8 cellular contexts compared by ENCODE assay signal in the genomic region with DNA sequence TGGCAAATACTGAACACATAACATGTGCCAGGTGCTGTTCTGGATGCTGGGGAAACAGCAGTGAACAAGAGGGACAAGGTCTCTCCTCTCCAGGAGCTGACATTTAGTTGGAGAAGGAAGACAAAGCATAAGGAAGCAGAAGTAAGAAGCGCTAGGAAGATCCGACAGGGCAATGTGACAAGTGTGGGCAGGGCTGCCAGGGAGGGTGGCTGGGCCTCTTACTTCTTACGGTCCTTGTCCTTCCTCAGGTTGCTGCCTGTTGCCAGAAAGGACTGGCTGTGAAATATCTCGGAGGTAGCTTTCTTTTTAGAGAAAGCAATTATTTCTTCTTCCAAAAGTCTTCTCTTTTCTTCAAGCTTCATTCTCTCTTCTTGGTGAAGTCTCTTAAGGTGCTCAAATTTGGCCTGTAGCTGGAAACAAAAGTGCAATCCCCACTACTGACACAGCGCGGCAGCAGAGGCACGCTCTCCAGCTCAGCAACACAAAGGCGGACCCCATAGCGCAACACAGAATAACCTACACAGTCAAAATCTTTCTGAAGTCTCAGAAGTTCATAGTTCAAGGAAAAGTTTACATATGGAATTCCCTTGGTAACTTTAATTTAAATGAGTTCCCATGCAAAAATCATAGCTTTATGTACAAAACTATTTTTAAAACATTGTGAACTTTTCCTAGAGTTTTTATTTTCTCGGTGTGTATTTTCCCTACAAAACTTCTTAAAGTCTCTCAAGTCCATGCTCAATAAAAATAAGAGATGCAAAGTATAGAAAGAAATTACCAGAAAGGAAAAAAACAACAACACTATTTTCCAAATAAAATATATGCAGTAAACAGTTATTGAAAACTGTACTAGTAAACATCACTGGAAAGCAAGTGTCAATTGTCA.
DNase-seq lines count a peak whose midpoint lies in the region; ATAC-seq and TF ChIP-seq lines count a peak whose summit lies in the region.

No MANE protein-coding gene starts in this region.

- DNase-seq in Calu3: peak; percentile 66
- no peak for DNase-seq in LNCaP clone FGC (ENCODE audit: low read depth)
- peak in 32 of 34 experiments; percentile 9 to 61 (median 41) for DNase-seq in T-cell
- DNase-seq in amniotic stem cell (lab: John Stamatoyannopoulos, UW): peak; percentile 24
- DNase-seq in left ventricle myocardium superior: peak; percentile 78
- DNase-seq in sigmoid colon: peak; percentile 84

- no peaks in the 10 kb centered on the region for H3K27me3 ChIP-seq in sigmoid colon

- H3K4me3 ChIP-seq in LNCaP clone FGC (ENCODE audit: low read depth, low read length): no peak overlapping the region
- H3K4me3 ChIP-seq in sigmoid colon: no peak overlapping the region

- intact Hi-C loops in Calu3 (cut with micrococcal nuclease; ENCODE audit: unreplicated experiment): loop anchor here (1.0 to 5.0 kb wide), 4 partner anchors 61 to 190 kb away; no protein-coding TSS in a partner anchor
- intact Hi-C loops in left ventricle myocardium superior (cut with micrococcal nuclease): loop anchor here (5.0 kb wide), 1 partner anchor 176 kb away; no protein-coding TSS in a partner anchor
- intact Hi-C loops in sigmoid colon (cut with DNase I): loop anchor here (1.0 to 5.0 kb wide), 5 partner anchors 46 to 187 kb away; a partner anchor contains a TSS

- peaks cover 0 to 27% (median 5%) of the 10 kb centered on the region in 4 donors for H3K4me1 ChIP-seq in sigmoid colon

- H3K27ac Mint-ChIP-seq in Calu3 (ENCODE audit: unreplicated experiment) (no peak overlapping the region), T-cell (no peak overlapping the region)

- H3K9me3 ChIP-seq in sigmoid colon: no peaks in the 10 kb centered on the region

- TF ChIP-seq EP300 in sigmoid colon (IDR thresholded peaks at IDR 0.05): no peak

- H3K27me3 Mint-ChIP-seq in Calu3 (ENCODE audit: unreplicated experiment): no peaks in the 10 kb centered on the region
- peaks cover 0 to 1% of the 10 kb centered on the region in 2 donors for H3K27me3 Mint-ChIP-seq in T-cell

- ATAC-seq in GM21528 (IDR thresholded peaks at IDR 0.05; ENCODE audit: low FRiP score, unreplicated experiment) (peak; percentile 66), T-cell (replicated peaks in 1 of 4) (peak; percentile 65 to 90 (median 75)), left ventricle myocardium superior (peak; percentile 90), GM19328 (IDR thresholded peaks at IDR 0.05; ENCODE audit: unreplicated experiment) (no peak)

- no peak for TF ChIP-seq POLR2A in sigmoid colon (IDR thresholded peaks at IDR 0.05)

- peaks cover 0 to 12% (median 0%) of the 10 kb centered on the region in 4 donors for H3K36me3 ChIP-seq in sigmoid colon

- 33 to 40% methylated on average over 10 of the region's 10 CpGs for WGBS in sigmoid colon, 2 donors

- BruUV-seq in Calu3 (replicated peaks; lab: Mats Ljungman, UMichigan): no TSS peak

- no peaks in the 10 kb centered on the region for H3K4me1 Mint-ChIP-seq in Calu3 (ENCODE audit: low read depth, unreplicated experiment)
- H3K4me1 Mint-ChIP-seq in T-cell: no peaks in the 10 kb centered on the region

- H3K9me3 Mint-ChIP-seq in Calu3 (ENCODE audit: low read depth, unreplicated experiment): no peaks in the 10 kb centered on the region
- no peaks in the 10 kb centered on the region for H3K9me3 Mint-ChIP-seq in T-cell

- no peak overlapping the region for H3K27ac ChIP-seq in sigmoid colon

- POLR2A ChIA-PET in T-cell (lab: Charles Lee): interaction anchor here in 1 of 2 donors (0.5 kb wide), 1 partner anchor 33 kb away, joined by 7 read pairs; no protein-coding TSS in a partner anchor

- peak; percentile 80 for TF ChIP-seq CTCF in Calu3 (IDR thresholded peaks at IDR 0.05; ENCODE audit: unreplicated experiment)
- peak; percentile 88 for TF ChIP-seq CTCF in LNCaP clone FGC (IDR thresholded peaks at IDR 0.05; ENCODE audit: control insufficient read depth, extremely low read depth, insufficient read depth)
- TF ChIP-seq CTCF in sigmoid colon (IDR thresholded peaks at IDR 0.05): peak; percentile 89 to 97 (median 95)

- H3K4me3 Mint-ChIP-seq in Calu3 (ENCODE audit: low read depth, unreplicated experiment) (no peak overlapping the region), T-cell (no peak overlapping the region)

- H3K36me3 Mint-ChIP-seq in Calu3 (ENCODE audit: insufficient read depth, unreplicated experiment) (peaks cover 6% of the 10 kb centered on the region), T-cell (no peaks in the 10 kb centered on the region)

- CTCF ChIA-PET in Calu3 (lab: Charles Lee): interaction anchor here (0.5 to 2.0 kb wide), 7 partner anchors 60 to 449 kb away, joined by 3 to 12 read pairs (median 5); a partner anchor contains a TSS
- CTCF ChIA-PET in T-cell (lab: Charles Lee): interaction anchor here (0.6 to 1.8 kb wide), 12 partner anchors 10 to 1096 kb away, joined by 3 to 9 read pairs (median 4); no protein-coding TSS in a partner anchor
